20 cellular contexts compared by ENCODE assay signal in genomic region chr5:42638972-42639371, GRCh38.
A peak's percentile ranks its signal among the peaks of the same experiment; 100 is the strongest.
DNase-seq lines count a peak whose midpoint lies in the region; ATAC-seq and TF ChIP-seq lines count a peak whose summit lies in the region.
"Had no signal": no experiment of that assay in that cellular context is flagged by ENCODE, and none has a peak within 500 bp of the region (broad histone marks: within the 10 kb centered on the region; RNA-seq: fewer than 3 reads in every experiment).

No MANE protein-coding gene starts in this region.

- H4K5ac ChIP-seq in IMR-90 (ENCODE audit: low read depth, low read length), result no peak overlapping the region

- H2BK15ac ChIP-seq in IMR-90 (ENCODE audit: low read depth, low read length), result no peak overlapping the region

- no peaks in the 10 kb centered on the region for H3K36me3 ChIP-seq in IMR-90 (ENCODE audit: control insufficient read depth, insufficient read depth, low read length)
- H3K36me3 ChIP-seq in right lobe of liver, result no peaks in the 10 kb centered on the region
- H3K36me3 ChIP-seq: BE2C; BLaER1 treated with 17β-estradiol and CSF1 and Interleukin-3, amounts not matched to agents 10 nM and 100 nM; HAP-1 had no signal

- no peak for DNase-seq in IMR-90
- peak; percentile 95 for DNase-seq in NCI-H748 (lab: John Stamatoyannopoulos, UW; ENCODE audit: unreplicated experiment)
- no peak for DNase-seq in left lobe of liver (ENCODE audit: low spot score)
- no peak for DNase-seq in right lobe of liver
- DNase-seq in GM13977 (ENCODE audit: low spot score), result no peak
- no peak for DNase-seq in ureter (ENCODE audit: low spot score)
- DNase-seq in SW480 (ENCODE audit: low spot score), result no peak
- DNase-seq: 8988T; ACHN; AML-193; BE2C; CD4-positive, alpha-beta T cell; CD8-positive, alpha-beta memory T cell; DMS 273 treated with DMSO at 0.1 percent for 48 hours; DND-41; GOT3; HFFc6 had no signal

- no peaks in the 10 kb centered on the region for H3K9me1 ChIP-seq in IMR-90 (ENCODE audit: insufficient read depth, low read length)

- no peak for TF ChIP-seq POLR2A in IMR-90 (IDR thresholded peaks at IDR 0.05; ENCODE audit: low read depth, low read length)
- no peak for TF ChIP-seq POLR2A in right lobe of liver (IDR thresholded peaks at IDR 0.05)

- WGBS in IMR-90 (ENCODE audit: extremely low coverage in 2 of 2, insufficient read length in 1 of 2), 2 experiments, result no CpG with 5 or more reads among the region's 3 CpGs
- 50% methylated on average over 3 of the region's 3 CpGs for WGBS in right lobe of liver (ENCODE audit: insufficient coverage, low coverage, low lambda C conversion rate, missing lambda C conversion rate)

- H3K23ac ChIP-seq in IMR-90 (ENCODE audit: low read depth, low read length), result no peak overlapping the region

- CTCF ChIA-PET in IMR-90 (lab: Yijun Ruan, JAX), result no interaction called here

- H2AFZ ChIP-seq in IMR-90 (replicated peaks; ENCODE audit: low read length, poor library complexity), result no peak overlapping the region

- no peak for TF ChIP-seq CTCF in IMR-90 (conservative IDR thresholded peaks at IDR 0.05; ENCODE audit: low read depth, low read length)
- no peak for TF ChIP-seq CTCF in right lobe of liver (IDR thresholded peaks at IDR 0.05)
- no peak for TF ChIP-seq CTCF in GM13977 (IDR thresholded peaks at IDR 0.05; ENCODE audit: extremely low read depth, insufficient read depth, missing control alignments)

- intact Hi-C loops in IMR-90 (cut with micrococcal nuclease) (no loop called here), right lobe of liver (cut with DNase I) (no loop called here)

- no peak overlapping the region for H3K18ac ChIP-seq in IMR-90 (ENCODE audit: low read depth, low read length)

- no peak overlapping the region for H4K91ac ChIP-seq in IMR-90 (ENCODE audit: insufficient read depth, low read depth, low read length)

- H2AK9ac ChIP-seq in IMR-90 (replicated peaks; ENCODE audit: low read depth, low read length, poor library complexity), result no peak overlapping the region

- H4K20me1 ChIP-seq in IMR-90 (ENCODE audit: insufficient read depth, low read length), result no peaks in the 10 kb centered on the region
- H4K20me1 ChIP-seq: BLaER1 treated with 17β-estradiol and CSF1 and Interleukin-3, amounts not matched to agents 10 nM and 100 nM had no signal

- POLR2A ChIA-PET in IMR-90 (lab: Charles Lee; ENCODE audit: unreplicated experiment), result no interaction called here

- H3K9me3 ChIP-seq in IMR-90 (ENCODE audit: control insufficient read depth, insufficient read depth, low read length), result no peaks in the 10 kb centered on the region
- H3K9me3 ChIP-seq in right lobe of liver, result no peaks in the 10 kb centered on the region
- H3K9me3 ChIP-seq: A549; BE2C; BLaER1 treated with 17β-estradiol and CSF1 and Interleukin-3, amounts not matched to agents 10 nM and 100 nM; HAP-1 had no signal

- H3K27ac ChIP-seq in IMR-90 (ENCODE audit: insufficient read depth, low read length) (no peak overlapping the region), right lobe of liver (no peak overlapping the region)
- H3K27ac ChIP-seq: A549; BLaER1 treated with 17β-estradiol and CSF1 and Interleukin-3, amounts not matched to agents 10 nM and 100 nM had no signal

- H3K27me3 ChIP-seq in IMR-90 (ENCODE audit: control insufficient read depth, insufficient read depth, low read length) (no peaks in the 10 kb centered on the region), right lobe of liver (no peaks in the 10 kb centered on the region)
- H3K27me3 ChIP-seq: BE2C; BLaER1 treated with 17β-estradiol and CSF1 and Interleukin-3, amounts not matched to agents 10 nM and 100 nM had no signal

- H3K4me1 ChIP-seq in IMR-90 (ENCODE audit: control insufficient read depth, insufficient read depth, low read length), result no peaks in the 10 kb centered on the region
- peaks cover 0 to 19% (median 4%) of the 10 kb centered on the region in 4 donors for H3K4me1 ChIP-seq in right lobe of liver
- H3K4me1 ChIP-seq: A549; BE2C; BLaER1 treated with 17β-estradiol and CSF1 and Interleukin-3, amounts not matched to agents 10 nM and 100 nM; HAP-1 had no signal

- no peak overlapping the region for H4K8ac ChIP-seq in IMR-90 (ENCODE audit: low read depth in 2 of 2, low read length in 2 of 2)

- in situ Hi-C loops in IMR-90 (cut with MboI; ENCODE audit: low sequenced_read_pairs), result no loop called here
- in situ Hi-C loops in GM13977 (cut with MboI; ENCODE audit: low pct_unique_long_range_greater_than_20kb, low sequenced_read_pairs, unreplicated experiment), result no loop called here

- dilution Hi-C loops in IMR-90 (cut with HindIII; ENCODE audit: low sequenced_read_pairs, unreplicated experiment), result no loop called here

- H2BK120ac ChIP-seq in IMR-90 (ENCODE audit: low read depth, low read length), result no peak overlapping the region

- H2BK20ac ChIP-seq in IMR-90 (ENCODE audit: low read depth, low read length), result no peak overlapping the region

- no peak overlapping the region for H2AK5ac ChIP-seq in IMR-90 (ENCODE audit: low read depth, low read length)

- no peak overlapping the region for H3K14ac ChIP-seq in IMR-90 (replicated peaks; ENCODE audit: low read depth, low read length)

- H3K4me3 ChIP-seq in IMR-90 (ENCODE audit: insufficient read depth, low read depth, low read length) (no peak overlapping the region), right lobe of liver (no peak overlapping the region)
- H3K4me3 ChIP-seq: A549; BLaER1 treated with 17β-estradiol and CSF1 and Interleukin-3, amounts not matched to agents 10 nM and 100 nM; HAP-1 had no signal

- no peaks in the 10 kb centered on the region for H3K79me1 ChIP-seq in IMR-90 (ENCODE audit: low read depth in 1 of 2, low read length in 2 of 2)

- no peak overlapping the region for H3K9ac ChIP-seq in IMR-90 (ENCODE audit: low read depth, low read length)
- H3K9ac ChIP-seq: BLaER1 treated with 17β-estradiol and CSF1 and Interleukin-3, amounts not matched to agents 10 nM and 100 nM had no signal

- H3K4ac ChIP-seq in IMR-90 (ENCODE audit: low read depth, low read length), result no peak overlapping the region

- ATAC-seq in IMR-90 (ENCODE audit: low read depth), result no peak
- ATAC-seq in left lobe of liver, result peak; percentile 65
- ATAC-seq in right lobe of liver, result peak; percentile 68 to 75 (median 73)
- ATAC-seq: A549 had no signal

- no peak overlapping the region for H3K56ac ChIP-seq in IMR-90 (ENCODE audit: extremely low read depth, insufficient read depth, low read length)

- no peak for TF ChIP-seq RAD21 in IMR-90 (IDR thresholded peaks at IDR 0.05; ENCODE audit: low read length)

- H3K4me2 ChIP-seq in IMR-90 (ENCODE audit: low read depth, low read length), result no peak overlapping the region
- H3K4me2 ChIP-seq: A549; BLaER1 treated with 17β-estradiol and CSF1 and Interleukin-3, amounts not matched to agents 10 nM and 100 nM had no signal

- BruUV-seq in IMR-90 (replicated peaks; lab: Mats Ljungman, UMichigan), result no TSS peak

- no peak overlapping the region for H2BK5ac ChIP-seq in IMR-90 (ENCODE audit: low read depth, low read length, poor library complexity, severe bottlenecking)

TF ChIP-seq in IMR-90, 13 proteins besides CTCF, POLR2A, EP300 and RAD21:
- no peak for TF ChIP-seq RFX5 (IDR thresholded peaks at IDR 0.05; ENCODE audit: low read depth, low read length)
- no peak for TF ChIP-seq FOS (IDR thresholded peaks at IDR 0.05; ENCODE audit: low read depth, low read length)
- no peak for TF ChIP-seq ELK1 (IDR thresholded peaks at IDR 0.05; ENCODE audit: borderline replicate concordance, low read depth, low read length)
- TF ChIP-seq CEBPB (IDR thresholded peaks at IDR 0.05; ENCODE audit: low read depth, low read length), result 0 out of 2 replicates have a peak, but pooled peaks have one; percentile 13
- TF ChIP-seq NFE2L2 (IDR thresholded peaks at IDR 0.05; ENCODE audit: low read depth, low read length), result no peak
TF ChIP-seq in IMR-90: peak in this region for 1.
